ENCODE assay signal across 8 cellular contexts in the genomic region with DNA sequence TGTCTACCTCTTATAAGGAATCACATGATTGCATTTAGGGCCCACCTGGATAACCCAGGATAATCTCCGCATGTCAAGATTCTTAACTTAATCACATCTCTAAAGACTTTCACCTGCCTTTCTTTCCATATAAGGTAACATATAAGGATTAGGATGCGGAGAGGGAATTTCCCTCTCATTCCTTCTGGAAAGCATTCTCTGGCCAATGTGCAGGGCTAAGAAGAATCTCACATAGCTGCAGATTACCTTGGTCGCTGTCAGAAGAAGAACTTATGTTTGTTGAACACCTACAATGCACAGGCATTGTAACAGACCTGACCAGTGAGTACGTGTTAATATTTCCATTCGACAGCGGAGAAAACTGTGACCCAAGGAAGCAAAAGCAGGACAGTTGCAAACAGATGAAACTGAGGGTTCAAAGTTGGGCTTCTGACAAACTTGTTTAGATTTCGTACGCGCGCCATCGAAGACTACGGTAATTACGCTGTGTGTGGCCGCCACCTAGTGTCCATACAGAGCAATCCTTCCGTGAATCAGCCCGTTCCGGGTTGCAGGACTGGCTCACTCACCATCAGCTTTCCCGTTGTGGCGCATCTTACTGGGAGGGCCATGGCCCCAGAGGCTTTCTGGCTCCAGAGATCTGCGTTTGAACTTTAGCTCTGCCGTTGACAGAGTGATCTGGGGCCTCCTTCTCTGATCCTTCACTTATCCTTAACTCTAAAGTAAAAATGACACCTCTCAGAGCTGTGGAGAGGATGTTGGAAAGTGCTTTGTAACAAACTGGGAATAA. TPM values are rescaled to one million over a fixed set of nuclear protein-coding genes. Genes with fewer than 3 reads are reported as not detected.
DNase-seq lines count a peak whose midpoint lies in the region; ATAC-seq and TF ChIP-seq lines count a peak whose summit lies in the region.

No MANE protein-coding gene starts in this region.

- WGBS in hepatocyte (ENCODE audit: low lambda C conversion rate, missing lambda C conversion rate), result 11% methylated on average over 21 of the region's 21 CpGs
- WGBS in sigmoid colon, 2 donors, result 13 to 15% methylated on average over 21 of the region's 21 CpGs

- ATAC-seq in GM21526 (IDR thresholded peaks at IDR 0.05; ENCODE audit: low FRiP score, unreplicated experiment) (peak; percentile 78), HG02840 (IDR thresholded peaks at IDR 0.05; ENCODE audit: low FRiP score, unreplicated experiment) (no peak)

- TF ChIP-seq POLR2A in sigmoid colon (IDR thresholded peaks at IDR 0.05), result no peak

- no peak for TF ChIP-seq EP300 in sigmoid colon (IDR thresholded peaks at IDR 0.05)

- DNase-seq in NCI-H128 (lab: John Stamatoyannopoulos, UW; ENCODE audit: unreplicated experiment) (peak; percentile 5), T-helper 9 cell (peak; percentile 48), astrocyte of the cerebellum (ENCODE audit: low read depth) (peak; percentile 28), hepatocyte (ENCODE audit: low spot score) (peak; percentile 89), sigmoid colon (peak; percentile 77)

- no peak overlapping the region for H3K4me3 ChIP-seq in astrocyte of the cerebellum (ENCODE audit: low read depth, low read length)
- H3K4me3 ChIP-seq in hepatocyte, result no peak overlapping the region
- H3K4me3 ChIP-seq in sigmoid colon, result no peak overlapping the region

- intact Hi-C loops in sigmoid colon (cut with DNase I), result loop anchor here (5.0 to 10.0 kb wide), 2 partner anchors 258 to 396 kb away; no protein-coding TSS in a partner anchor

- TF ChIP-seq CTCF in C4-2B (conservative IDR thresholded peaks at IDR 0.05) (peak; percentile 88), astrocyte of the cerebellum (IDR thresholded peaks at IDR 0.05; ENCODE audit: low read depth, low read length, missing control alignments) (peak; percentile 86), hepatocyte (IDR thresholded peaks at IDR 0.05; ENCODE audit: poor library complexity) (peak; percentile 86), sigmoid colon (IDR thresholded peaks at IDR 0.05) (peak; percentile 47 to 78 (median 66))

- no peaks in the 10 kb centered on the region for H4K20me1 ChIP-seq in hepatocyte (ENCODE audit: insufficient read depth, poor library complexity, severe bottlenecking)

- in situ Hi-C loops in astrocyte of the cerebellum (cut with HindIII; ENCODE audit: low sequenced_read_pairs), result no loop called here

- no peaks in the 10 kb centered on the region for H3K4me1 ChIP-seq in hepatocyte (ENCODE audit: insufficient read depth)
- peaks cover 0 to 8% (median 7%) of the 10 kb centered on the region in 4 donors for H3K4me1 ChIP-seq in sigmoid colon

- H3K9me3 ChIP-seq in hepatocyte (ENCODE audit: low read depth) (no peaks in the 10 kb centered on the region), sigmoid colon (no peaks in the 10 kb centered on the region)

- no peaks in the 10 kb centered on the region for H3K9me2 ChIP-seq in hepatocyte (replicated peaks; ENCODE audit: insufficient read depth)

- no peak overlapping the region for H3K27ac ChIP-seq in C4-2B
- H3K27ac ChIP-seq in hepatocyte, result no peak overlapping the region
- H3K27ac ChIP-seq in sigmoid colon, result no peak overlapping the region

- no peaks in the 10 kb centered on the region for H3K79me2 ChIP-seq in hepatocyte

- no peak overlapping the region for H2AFZ ChIP-seq in hepatocyte

- H3K4me2 ChIP-seq in hepatocyte, result peak overlapping the region; percentile 64

- no peaks in the 10 kb centered on the region for H3K27me3 ChIP-seq in hepatocyte
- peaks cover 0 to 12% (median 5%) of the 10 kb centered on the region in 3 donors for H3K27me3 ChIP-seq in sigmoid colon

- H3K36me3 ChIP-seq in hepatocyte (replicated peaks; ENCODE audit: insufficient read depth, low read depth) (no peaks in the 10 kb centered on the region), sigmoid colon (no peaks in the 10 kb centered on the region)

RNA-seq across cellular contexts. Expression of a gene that starts 9.5 kb away (rescaled TPM):
- total RNA-seq in hepatocyte (1.4 and 1.6 TPM in 2 replicates), sigmoid colon (not detected)
- polyA plus RNA-seq in hepatocyte (0.35 and 0.84 TPM in 2 replicates), sigmoid colon (under 1 TPM in 1 of 3 donors, not detected in 2; 0.13 TPM)

RNA-seq across cellular contexts. Expression of a gene that starts 13.0 kb away (rescaled TPM):
- total RNA-seq in hepatocyte, result not detected in 2 replicates
- not detected in 2 replicates for polyA plus RNA-seq in hepatocyte
- not detected for total RNA-seq in sigmoid colon
- polyA plus RNA-seq in sigmoid colon, result not detected

RNA-seq across cellular contexts. Expression of a gene that starts 28.0 kb away (rescaled TPM):
- total RNA-seq in hepatocyte (5.2 and 9.4 TPM in 2 replicates), sigmoid colon (under 1 TPM in 1 of 4 donors, not detected in 3; 0.33 TPM)
- polyA plus RNA-seq in hepatocyte (5.5 and 7.3 TPM in 2 replicates), sigmoid colon (1 to 10 TPM in 1 of 3 donors, not detected in 2; 2.9 TPM)

RNA-seq across cellular contexts. Expression of a gene that starts 53.3 kb away (rescaled TPM):
- total RNA-seq in hepatocyte (3.7 and 3.9 TPM in 2 replicates), sigmoid colon (10 to 100 TPM in 1 of 4 donors, 1 to 10 TPM in 3; 6.4 to 21.0 (median 8.9) TPM)
- polyA plus RNA-seq in hepatocyte (2.3 TPM in 2 replicates), sigmoid colon (1 to 10 TPM in 1 of 3 donors, under 1 TPM in 2; under 0.01 to 4.4 (median 0.23) TPM)

Comparison
In these comparisons a context has a peak if more than half of its experiments do, and no peak if none do; other contexts are left out.
1. DNase-seq: peak in every context shown above with its lines; median percentile 89 in hepatocyte; 77 in sigmoid colon; 48 in T-helper 9 cell; 28 in astrocyte of the cerebellum; 5 in NCI-H128.